ENCODE assay signal across 21 cellular contexts in the genomic region with DNA sequence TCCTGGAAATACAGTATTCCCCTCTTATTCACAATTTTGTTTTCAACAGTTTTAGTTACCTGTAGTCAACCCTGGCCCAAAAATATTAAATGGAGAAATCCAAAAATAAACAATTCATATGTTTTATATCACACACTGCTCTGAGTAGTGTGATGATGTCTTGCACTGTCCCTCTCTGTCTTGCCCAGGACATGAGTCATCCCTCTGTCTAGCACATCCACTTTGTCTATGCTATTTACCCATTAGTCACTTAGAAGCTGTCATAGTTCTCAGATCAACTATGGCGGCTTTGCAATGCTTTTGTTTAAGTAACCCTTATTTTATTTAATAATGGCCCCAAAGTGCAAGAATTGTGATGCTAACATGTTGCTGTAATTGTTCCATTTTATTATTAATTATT.
"Had no signal": no experiment of that assay in that cellular context is flagged by ENCODE, and none has a peak within 500 bp of the region (broad histone marks: within the 10 kb centered on the region; RNA-seq: fewer than 3 reads in every experiment).

No MANE protein-coding gene starts in this region.

- H3K36me3 ChIP-seq: cardiac muscle cell, right atrium auricular region, suprapubic skin had no signal

- H3K79me2 ChIP-seq: hepatocyte had no signal

- DNase-seq: activated CD4-positive, alpha-beta T cell treated with anti-CD3 and anti-CD28 coated beads, Interleukin-2, amount 50 U/mL, for 1 hour; activated naive CD8-positive, alpha-beta T cell treated with anti-CD3 and anti-CD28 coated beads, Interleukin-2, amount 10 ng/mL, durations not matched to agents 7 days and 5 days; aorta; endodermal cell; nucleus accumbens; small intestine; stimulated activated CD4-positive, alpha-beta T cell treated with anti-CD3 and anti-CD28 coated beads, Interleukin-4, amount 100 ng/mL, for 4 hours; stimulated activated CD8-positive, alpha-beta memory T cell treated with anti-CD3 and anti-CD28 coated beads, Interleukin-4, amount 100 ng/mL, for 48 hours; stimulated activated naive CD8-positive, alpha-beta T cell treated with anti-CD3 and anti-CD28 coated beads, Interleukin-15, Interleukin-2, amounts not matched to agents 100 U/mL and 50 U/mL, for 24 hours; T-helper 1 cell; T1000 had no signal

- H3K4me1 ChIP-seq: right atrium auricular region, suprapubic skin had no signal

- H3K27me3 ChIP-seq: cardiac muscle cell, hepatocyte, right atrium auricular region, suprapubic skin had no signal

- H3K4me3 ChIP-seq: cardiac muscle cell, hepatocyte, right atrium auricular region, suprapubic skin had no signal

- H3K27me3 Mint-ChIP-seq: activated naive CD8-positive, alpha-beta T cell treated with anti-CD3 and anti-CD28 coated beads, Interleukin-2, amount 10 ng/mL, durations not matched to agents 7 days and 5 days; type B pancreatic cell had no signal

- H2AFZ ChIP-seq: hepatocyte had no signal

- H3K4me1 Mint-ChIP-seq: activated naive CD8-positive, alpha-beta T cell treated with anti-CD3 and anti-CD28 coated beads, Interleukin-2, amount 10 ng/mL, durations not matched to agents 7 days and 5 days; endodermal cell; nephron had no signal

- H3K9me3 Mint-ChIP-seq: endodermal cell, nephron, type B pancreatic cell had no signal

- ATAC-seq: activated CD4-positive, CD25-positive, alpha-beta regulatory T cell treated with anti-CD3 and anti-CD28 coated beads, Interleukin-2, amount 50 U/mL, for 24 hours; esophagus mucosa; stimulated activated naive CD8-positive, alpha-beta T cell treated with anti-CD3 and anti-CD28 coated beads, Interleukin-15, Interleukin-2, amounts not matched to agents 100 U/mL and 50 U/mL, for 24 hours had no signal

- FAIRE-seq: keratinocyte, small intestine had no signal

- H3K27ac ChIP-seq: cardiac muscle cell, hepatocyte, right atrium auricular region, suprapubic skin had no signal

- H3K36me3 Mint-ChIP-seq: activated naive CD8-positive, alpha-beta T cell treated with anti-CD3 and anti-CD28 coated beads, Interleukin-2, amount 10 ng/mL, durations not matched to agents 7 days and 5 days; type B pancreatic cell had no signal

- H3K4me3 Mint-ChIP-seq: activated naive CD8-positive, alpha-beta T cell treated with anti-CD3 and anti-CD28 coated beads, Interleukin-2, amount 10 ng/mL, durations not matched to agents 7 days and 5 days; activated T-helper 1 cell treated with anti-CD3 and anti-CD28 coated beads, Interleukin-12 subunit alpha, Interleukin-12 subunit beta, Interleukin-2, Interleukin-4 antibody, amounts not matched to agents 30 ng/mL and 10 ng/mL and 1 ng/mL, durations not matched to agents 14 hours and 24 hours and 36 hours; endodermal cell; nephron; type B pancreatic cell had no signal

- H3K9me3 ChIP-seq: right atrium auricular region, suprapubic skin had no signal

- H3K4me2 ChIP-seq: hepatocyte had no signal

- H3K27ac Mint-ChIP-seq: activated naive CD8-positive, alpha-beta T cell treated with anti-CD3 and anti-CD28 coated beads, Interleukin-2, amount 10 ng/mL, durations not matched to agents 7 days and 5 days; activated T-helper 1 cell treated with anti-CD3 and anti-CD28 coated beads, Interleukin-12 subunit alpha, Interleukin-12 subunit beta, Interleukin-2, Interleukin-4 antibody, amounts not matched to agents 30 ng/mL and 10 ng/mL and 1 ng/mL, durations not matched to agents 14 hours and 24 hours and 36 hours; endodermal cell; nephron; type B pancreatic cell had no signal
